26 cellular contexts compared by ENCODE assay signal in the genomic region with DNA sequence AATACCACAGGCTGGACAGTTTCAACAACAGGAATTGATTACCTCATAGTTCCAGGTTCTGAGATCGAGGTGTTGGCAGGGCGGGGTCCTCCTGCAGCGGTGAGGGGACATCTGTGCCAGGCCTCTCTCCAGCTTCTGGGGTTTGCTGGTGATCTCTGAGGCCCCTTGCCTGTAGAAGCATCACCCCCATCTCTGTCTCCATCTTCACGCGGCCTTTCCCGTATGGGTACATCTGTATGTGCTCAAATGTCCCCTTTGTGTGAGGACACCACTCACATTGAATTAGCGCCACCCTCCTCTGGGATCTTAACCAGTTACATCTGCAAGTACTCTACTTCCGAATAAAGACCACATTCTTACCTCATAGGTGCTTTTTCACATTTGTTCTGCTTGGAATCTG.
"Had no signal": no experiment of that assay in that cellular context is flagged by ENCODE, and none has a peak within 500 bp of the region (broad histone marks: within the 10 kb centered on the region; RNA-seq: fewer than 3 reads in every experiment).

No MANE protein-coding gene starts in this region.

- H3K4me1 ChIP-seq: adrenal gland, body of pancreas, colonic mucosa, esophagus muscularis mucosa, foreskin keratinocyte, gastrocnemius medialis, heart left ventricle had no signal

- DNase-seq: activated CD4-positive, alpha-beta memory T cell treated with anti-CD3 and anti-CD28 coated beads for 36 hours; activated CD4-positive, alpha-beta T cell treated with anti-CD3 and anti-CD28 coated beads for 36 hours; activated CD4-positive, alpha-beta T cell treated with anti-CD3 and anti-CD28 coated beads, Interleukin-2, amount 10 ng/mL, durations not matched to agents 24 days and 14 days; activated CD4-positive, CD25-positive, alpha-beta regulatory T cell; activated CD4-positive, CD25-positive, alpha-beta regulatory T cell treated with anti-CD3 and anti-CD28 coated beads, Interleukin-2, amount 50 U/mL, for 72 hours; activated gamma-delta T cell treated with Interleukin-2 at 50 U/mL for 16 hours; activated naive CD4-positive, alpha-beta T cell treated with anti-CD3 and anti-CD28 coated beads for 36 hours; activated naive CD8-positive, alpha-beta T cell treated with anti-CD3 and anti-CD28 coated beads for 36 hours; activated naive CD8-positive, alpha-beta T cell treated with anti-CD3 and anti-CD28 coated beads, Interleukin-2, amount 50 U/mL, for 24 hours; activated T-cell treated with anti-CD3 and anti-CD28 coated beads, Interleukin-2, amount 50 U/mL, for 1 hour; activated T-cell treated with anti-CD3 and anti-CD28 coated beads, Interleukin-2, amount 50 U/mL, for 48 hours; adrenal gland; amygdala; body of pancreas; central memory CD4-positive, alpha-beta T cell; cerebellar nuclear complex; colonic mucosa; effector memory CD4-positive, alpha-beta T cell; erythroblast; foreskin keratinocyte; gastrocnemius medialis; glutamatergic neuron; heart left ventricle; T-helper 2 cell had no signal

- ATAC-seq: activated CD4-positive, alpha-beta T cell treated with anti-CD3 and anti-CD28 coated beads for 36 hours; activated naive CD8-positive, alpha-beta T cell treated with anti-CD3 and anti-CD28 coated beads, Interleukin-2, amount 50 U/mL, for 24 hours; body of pancreas; foreskin keratinocyte; gastrocnemius medialis; heart left ventricle had no signal

- H3K27ac ChIP-seq: adrenal gland, body of pancreas, cardiac muscle cell, colonic mucosa, esophagus muscularis mucosa, foreskin keratinocyte, gastrocnemius medialis, heart left ventricle had no signal

- H3K36me3 ChIP-seq: adrenal gland, cardiac muscle cell, colonic mucosa, esophagus muscularis mucosa, gastrocnemius medialis, heart left ventricle had no signal

- H3K27me3 ChIP-seq: body of pancreas, cardiac muscle cell, colonic mucosa, foreskin keratinocyte, gastrocnemius medialis had no signal

- H3K4me3 ChIP-seq: adrenal gland, body of pancreas, cardiac muscle cell, colonic mucosa, esophagus muscularis mucosa, gastrocnemius medialis, heart left ventricle had no signal

- H3K9me3 ChIP-seq: adrenal gland, body of pancreas, colonic mucosa, gastrocnemius medialis had no signal
